Comparison of ENCODE assay signal across 14 cellular contexts in genomic region chr3:9955611-9956352, GRCh38. TPM values are rescaled to one million over a fixed set of nuclear protein-coding genes. Genes with fewer than 3 reads are reported as not detected.
DNase-seq lines count a peak whose midpoint lies in the region; ATAC-seq, FAIRE-seq and TF ChIP-seq lines count a peak whose summit lies in the region.
"Had no signal": no experiment of that assay in that cellular context is flagged by ENCODE, and none has a peak within 500 bp of the region (broad histone marks: within the 10 kb centered on the region; RNA-seq: fewer than 3 reads in every experiment).

No MANE protein-coding gene starts in this region.

- H3K27ac Mint-ChIP-seq in GM23338 (no peak overlapping the region), brain (peak overlapping the region in 3 of 5 experiments; percentile 37 to 67 (median 48)), nephron progenitor cell (peak overlapping the region; percentile 87), Caco-2 (ENCODE audit: unreplicated experiment) (no peak overlapping the region)
- H3K27ac Mint-ChIP-seq: stimulated activated naive CD8-positive, alpha-beta T cell treated with anti-CD3 and anti-CD28 coated beads, Interleukin-15, Interleukin-2, amounts not matched to agents 100 ng/mL and 50 ng/mL, for 24 hours; T-helper 2 cell treated with Interferon-gamma antibody and Interleukin-4, amounts not matched to agents 5 μg/mL and 100 μg/mL, for 36 hours had no signal

- H3K9me3 ChIP-seq in Caco-2 = no peaks in the 10 kb centered on the region
- H3K9me3 ChIP-seq: lower lobe of right lung, neutrophil had no signal

- peaks cover 9% of the 10 kb centered on the region for H3K27me3 Mint-ChIP-seq in GM23338 (ENCODE audit: insufficient read depth, low read depth, poor library complexity)
- no peaks in the 10 kb centered on the region for H3K27me3 Mint-ChIP-seq in brain
- peaks cover 16% of the 10 kb centered on the region for H3K27me3 Mint-ChIP-seq in nephron progenitor cell (ENCODE audit: low read depth, poor library complexity)
- H3K27me3 Mint-ChIP-seq in Caco-2 (ENCODE audit: insufficient read depth, unreplicated experiment) = no peaks in the 10 kb centered on the region
- H3K27me3 Mint-ChIP-seq: stimulated activated naive CD8-positive, alpha-beta T cell treated with anti-CD3 and anti-CD28 coated beads, Interleukin-15, Interleukin-2, amounts not matched to agents 100 ng/mL and 50 ng/mL, for 24 hours had no signal

- H3K27me3 ChIP-seq in ACC112 (ENCODE audit: insufficient read depth, low read length) (no peaks in the 10 kb centered on the region), GM23338 (ENCODE audit: insufficient read depth) (peaks cover 13% of the 10 kb centered on the region; the same call in 1 of the 2 replicates), Caco-2 (replicated peaks; ENCODE audit: control insufficient read depth, insufficient read depth, low read length) (no peaks in the 10 kb centered on the region)

- H2AFZ ChIP-seq in ACC112 (ENCODE audit: low read length, unreplicated experiment) (no peak overlapping the region), GM23338 (no peak overlapping the region)

- ATAC-seq in GM23338 (no peak), GM18873 (IDR thresholded peaks at IDR 0.05; ENCODE audit: low FRiP score, unreplicated experiment) (no peak), HG03378 (IDR thresholded peaks at IDR 0.05; ENCODE audit: unreplicated experiment) (no peak)

- POLR2A ChIA-PET in Caco-2 (lab: Charles Lee) = no interaction called here

- H3K4me3 ChIP-seq in ACC112 (ENCODE audit: low read depth, low read length) (no peak overlapping the region), GM23338 (no peak overlapping the region), Caco-2 (ENCODE audit: low read depth, low read length) (no peak overlapping the region)
- H3K4me3 ChIP-seq: lower lobe of right lung had no signal

- H3K4me3 Mint-ChIP-seq in GM23338 = peak overlapping the region; percentile 19; the same call in 1 of the 3 replicates
- no peak overlapping the region for H3K4me3 Mint-ChIP-seq in brain
- no peak overlapping the region for H3K4me3 Mint-ChIP-seq in nephron progenitor cell
- H3K4me3 Mint-ChIP-seq in Caco-2 (ENCODE audit: unreplicated experiment) = no peak overlapping the region
- H3K4me3 Mint-ChIP-seq: stimulated activated naive CD8-positive, alpha-beta T cell treated with anti-CD3 and anti-CD28 coated beads, Interleukin-15, Interleukin-2, amounts not matched to agents 100 ng/mL and 50 ng/mL, for 24 hours; T-helper 2 cell treated with Interferon-gamma antibody and Interleukin-4, amounts not matched to agents 5 μg/mL and 100 μg/mL, for 36 hours had no signal

- H3K36me3 ChIP-seq in ACC112 (ENCODE audit: insufficient read depth, low read length) = no peaks in the 10 kb centered on the region
- H3K36me3 ChIP-seq in GM23338 (ENCODE audit: insufficient read depth) = no peaks in the 10 kb centered on the region
- no peaks in the 10 kb centered on the region for H3K36me3 ChIP-seq in Caco-2 (ENCODE audit: control insufficient read depth, insufficient read depth, low read length)
- H3K36me3 ChIP-seq: lower lobe of right lung, neutrophil had no signal

- peak overlapping the region; percentile 49; the same call in 1 of the 2 replicates for H3K27ac ChIP-seq in ACC112 (ENCODE audit: low read depth, low read length)
- H3K27ac ChIP-seq in GM23338 (ENCODE audit: low read depth) = no peak overlapping the region
- H3K27ac ChIP-seq: lower lobe of right lung, neutrophil had no signal

- H3K9me3 Mint-ChIP-seq in GM23338 = no peaks in the 10 kb centered on the region
- H3K9me3 Mint-ChIP-seq in brain = no peaks in the 10 kb centered on the region
- H3K9me3 Mint-ChIP-seq in nephron progenitor cell = no peaks in the 10 kb centered on the region
- H3K9me3 Mint-ChIP-seq in Caco-2 (ENCODE audit: unreplicated experiment) = no peaks in the 10 kb centered on the region
- H3K9me3 Mint-ChIP-seq: stimulated activated naive CD8-positive, alpha-beta T cell treated with anti-CD3 and anti-CD28 coated beads, Interleukin-15, Interleukin-2, amounts not matched to agents 100 ng/mL and 50 ng/mL, for 24 hours; T-helper 2 cell treated with Interferon-gamma antibody and Interleukin-4, amounts not matched to agents 5 μg/mL and 100 μg/mL, for 36 hours had no signal

- no peak for DNase-seq in GM23338 (ENCODE audit: low spot score)
- DNase-seq in nephron progenitor cell = no peak
- no peak for DNase-seq in D721Med (ENCODE audit: insufficient read length, low spot score)
- no peak for DNase-seq in Caco-2
- DNase-seq: activated CD4-positive, alpha-beta T cell treated with anti-CD3 and anti-CD28 coated beads, Interleukin-2, amount 50 U/mL, for 4 hours; activated gamma-delta T cell treated with Interleukin-2 at 50 U/mL for 16 hours; lower lobe of right lung had no signal

- H3K4me1 Mint-ChIP-seq in GM23338 (peaks cover 32% of the 10 kb centered on the region), brain (peaks cover 17% of the 10 kb centered on the region), nephron progenitor cell (peaks cover 38% of the 10 kb centered on the region), Caco-2 (ENCODE audit: low read depth, unreplicated experiment) (no peaks in the 10 kb centered on the region)

- H3K9me2 ChIP-seq in GM23338 (ENCODE audit: insufficient read depth) = no peaks in the 10 kb centered on the region

- peaks cover 4% of the 10 kb centered on the region; the same call in 1 of the 2 replicates for H3F3A ChIP-seq in GM23338 (replicated peaks; ENCODE audit: low read depth)

- H3K36me3 Mint-ChIP-seq in GM23338 (ENCODE audit: low read depth) (peaks cover 3% of the 10 kb centered on the region; the same call in 1 of the 3 replicates), brain (no peaks in the 10 kb centered on the region), nephron progenitor cell (ENCODE audit: low read depth) (no peaks in the 10 kb centered on the region), Caco-2 (ENCODE audit: insufficient read depth, unreplicated experiment) (peaks cover 7% of the 10 kb centered on the region)

- H4K20me1 ChIP-seq in GM23338 (replicated peaks; ENCODE audit: insufficient read depth) = no peaks in the 10 kb centered on the region; the same call in 1 of the 2 replicates

- no TSS peak for BruUV-seq in Caco-2 (replicated peaks; lab: Mats Ljungman, UMichigan)

- peaks cover 22% of the 10 kb centered on the region for H3K4me1 ChIP-seq in ACC112 (ENCODE audit: control insufficient read depth, insufficient read depth, low read length, unreplicated experiment)
- peaks cover 17% of the 10 kb centered on the region for H3K4me1 ChIP-seq in GM23338 (ENCODE audit: insufficient read depth)
- no peaks in the 10 kb centered on the region for H3K4me1 ChIP-seq in Caco-2

- peak overlapping the region; percentile 28; the same call in 1 of the 2 replicates for H3K4me2 ChIP-seq in GM23338

- FAIRE-seq in D721Med (lab: Jason Lieb, UNC) = no peak

- CTCF ChIA-PET in Caco-2 (lab: Charles Lee) = interaction anchor here (0.5 to 0.8 kb wide), 2 partner anchors 9 to 192 kb away, joined by 3 to 4 read pairs; no protein-coding TSS in a partner anchor

- no peaks in the 10 kb centered on the region for H3K79me2 ChIP-seq in ACC112 (ENCODE audit: control insufficient read depth, insufficient read depth, low read length, unreplicated experiment)
- no peaks in the 10 kb centered on the region for H3K79me2 ChIP-seq in GM23338 (replicated peaks; ENCODE audit: insufficient read depth)

- intact Hi-C loops in Caco-2 (cut with micrococcal nuclease; ENCODE audit: unreplicated experiment) = no loop called here

- no peak for TF ChIP-seq CTCF in GM23338 (conservative IDR thresholded peaks at IDR 0.05; ENCODE audit: low read depth in 2 of 2)
- no peak for TF ChIP-seq CTCF in brain (conservative IDR thresholded peaks at IDR 0.05)
- no peak for TF ChIP-seq CTCF in nephron progenitor cell (IDR thresholded peaks at IDR 0.05)
- no peak for TF ChIP-seq CTCF in D721Med (IDR thresholded peaks at IDR 0.05; ENCODE audit: insufficient read depth, missing control alignments)
- TF ChIP-seq CTCF in Caco-2 (IDR thresholded peaks at IDR 0.05; ENCODE audit: insufficient read depth in 1 of 2, low read depth in 1 of 2, low read length in 1 of 2, severe bottlenecking in 1 of 2, unreplicated experiment in 1 of 2) = no peak

TF ChIP-seq in GM23338, 12 proteins besides CTCF, POLR2A, EP300 and RAD21 (continues in another document):
- TF ChIP-seq EZH2 (IDR thresholded peaks at IDR 0.05; ENCODE audit: low read depth, unreplicated experiment) (no peak), ZNF331 (CRISPR knock-in tag; IDR thresholded peaks at IDR 0.05; ENCODE audit: low read depth) (no peak), STAT1 (IDR thresholded peaks at IDR 0.05; ENCODE audit: unreplicated experiment) (no peak), NANOG (IDR thresholded peaks at IDR 0.05; ENCODE audit: borderline replicate concordance) (no peak)

RNA-seq across cellular contexts. Expression of gene PRRT3, which starts 3.6 kb away (rescaled TPM):
- 5.1 and 6.9 TPM in 2 replicates for total RNA-seq in GM23338 (2014; rRNA removed; shearing (Covaris generic))
- polyA plus RNA-seq in GM23338 (2016; fragmentation: Nextera tagmentation; extraction: Ambion mirVana) = 4.3 TPM in 2 replicates
- 8.4 TPM for polyA plus RNA-seq in brain (ENCODE audit: insufficient read depth, low read depth, low replicate concordance)
- total RNA-seq in Caco-2 (2022) = 1.1 and 1.3 TPM in 2 replicates

RNA-seq across cellular contexts. Expression of gene CRELD1, which starts 22.1 kb away (rescaled TPM):
- total RNA-seq in GM23338 (2014; rRNA removed; shearing (Covaris generic)) = 8.4 and 11.5 TPM in 2 replicates
- polyA plus RNA-seq in GM23338 (2016; fragmentation: Nextera tagmentation; extraction: Ambion mirVana) (13.1 and 14.3 TPM in 2 replicates), brain (ENCODE audit: insufficient read depth, low read depth, low replicate concordance) (32.3 TPM)
- total RNA-seq in Caco-2 (2022) = 17.1 and 18.3 TPM in 2 replicates

RNA-seq across cellular contexts. Expression of gene EMC3, which starts 30.9 kb away (rescaled TPM):
- 23.8 and 36.2 TPM in 2 replicates for total RNA-seq in GM23338 (2014; rRNA removed; shearing (Covaris generic))
- polyA plus RNA-seq in GM23338 (2016; fragmentation: Nextera tagmentation; extraction: Ambion mirVana) (42.8 and 46.5 TPM in 2 replicates), brain (ENCODE audit: insufficient read depth, low read depth, low replicate concordance) (75.2 TPM)
- 52.4 and 56.7 TPM in 2 replicates for total RNA-seq in Caco-2 (2022)

RNA-seq across cellular contexts. Expression of gene IL17RC, which starts 38.9 kb away (rescaled TPM):
- 12.6 and 15.0 TPM in 2 replicates for total RNA-seq in GM23338 (2014; rRNA removed; shearing (Covaris generic))
- polyA plus RNA-seq in GM23338 (2016; fragmentation: Nextera tagmentation; extraction: Ambion mirVana) (8.4 and 10.2 TPM in 2 replicates), brain (ENCODE audit: insufficient read depth, low read depth, low replicate concordance) (22.7 TPM)
- total RNA-seq in Caco-2 (2022) = 8.5 and 11.3 TPM in 2 replicates

RNA-seq across cellular contexts. Expression of gene IL17RE, which starts 53.1 kb away (rescaled TPM):
- 3.4 and 4.3 TPM in 2 replicates for total RNA-seq in GM23338 (2014; rRNA removed; shearing (Covaris generic))
- 1.0 and 1.1 TPM in 2 replicates for polyA plus RNA-seq in GM23338 (2016; fragmentation: Nextera tagmentation; extraction: Ambion mirVana)
- polyA plus RNA-seq in brain (ENCODE audit: insufficient read depth, low read depth, low replicate concordance) = 1.6 TPM
- total RNA-seq in Caco-2 (2022) = 77.3 and 82.9 TPM in 2 replicates

Comparison
In these comparisons a context has a peak if more than half of its experiments do, and no peak if none do; other contexts are left out.
1. H3K27ac Mint-ChIP-seq: peak in brain (3 of 5) and nephron progenitor cell (single experiment); none in GM23338 (single experiment) and Caco-2 (single experiment).